In the genomic region with DNA sequence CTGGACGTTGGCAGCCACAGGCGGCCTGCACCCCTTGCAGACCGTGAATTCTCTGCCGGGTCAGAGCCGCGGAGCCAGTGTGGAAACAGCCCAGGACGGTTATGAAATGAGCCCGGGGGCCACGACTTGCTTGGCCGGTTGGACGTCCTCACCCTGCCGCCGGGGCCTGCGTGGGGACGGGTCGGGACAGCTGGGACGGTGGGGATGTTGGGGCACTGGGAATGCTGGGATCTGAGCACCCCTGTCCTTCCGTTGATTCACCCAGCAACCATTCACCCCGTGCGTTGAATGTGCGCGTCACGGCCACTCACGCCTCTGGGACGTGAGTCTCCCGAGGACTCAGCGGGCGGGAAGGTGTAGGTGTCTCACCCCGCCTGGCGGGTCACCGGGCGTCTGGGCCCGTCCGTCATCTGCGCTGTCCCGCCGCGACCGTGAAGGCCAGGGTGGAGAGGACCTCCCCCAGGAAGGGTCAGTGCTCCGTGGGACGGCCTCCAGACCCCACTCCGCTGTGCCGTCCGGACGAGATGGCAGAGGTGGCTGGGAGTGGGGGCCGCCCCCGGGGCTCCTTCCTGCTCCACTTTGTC, we compare ENCODE assay signal across 1 cellular context.
TF ChIP-seq lines count a peak whose summit lies in the region.

No MANE protein-coding gene starts in this region.

TF ChIP-seq in K562, 482 proteins besides CTCF, POLR2A, EP300 and RAD21 (continued from another document and continues in another):
- TF ChIP-seq, protein P1, sequence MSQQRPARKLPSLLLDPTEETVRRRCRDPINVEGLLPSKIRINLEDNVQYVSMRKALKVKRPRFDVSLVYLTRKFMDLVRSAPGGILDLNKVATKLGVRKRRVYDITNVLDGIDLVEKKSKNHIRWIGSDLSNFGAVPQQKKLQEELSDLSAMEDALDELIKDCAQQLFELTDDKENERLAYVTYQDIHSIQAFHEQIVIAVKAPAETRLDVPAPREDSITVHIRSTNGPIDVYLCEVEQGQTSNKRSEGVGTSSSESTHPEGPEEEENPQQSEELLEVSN (IDR thresholded peaks at IDR 0.05; ENCODE audit: borderline replicate concordance in 1 of 2, extremely low read depth in 1 of 2, insufficient read depth in 1 of 2, insufficient read length in 1 of 2, low read depth in 1 of 2, low read length in 1 of 2, poor library complexity in 1 of 2, severe bottlenecking in 1 of 2) = peak; percentile 61 to 89
- TF ChIP-seq FOXP1 (CRISPR knock-in tag; IDR thresholded peaks at IDR 0.05) = no peak
- TF ChIP-seq CEBPB (tag; IDR thresholded peaks at IDR 0.05) = 0 out of 2 replicates have a peak, but pooled peaks have one; percentile 9
- no peak for TF ChIP-seq CTBP1 (IDR thresholded peaks at IDR 0.05; ENCODE audit: borderline replicate concordance)
- TF ChIP-seq ESRRA (IDR thresholded peaks at IDR 0.05; ENCODE audit: borderline replicate concordance, low read depth) = no peak
- TF ChIP-seq MYC (IDR thresholded peaks at IDR 0.05; ENCODE audit: low read depth, low read length) = no peak
- no peak for TF ChIP-seq MYC (CRISPR knock-in tag; IDR thresholded peaks at IDR 0.05; ENCODE audit: borderline replicate concordance, low read depth)
- TF ChIP-seq HSF4 (CRISPR knock-in tag; IDR thresholded peaks at IDR 0.05; ENCODE audit: borderline replicate concordance) = no peak
- TF ChIP-seq SREBF1 (IDR thresholded peaks at IDR 0.05; ENCODE audit: borderline replicate concordance, low read depth, low read length) = no peak
- no peak for TF ChIP-seq ARID4B (CRISPR knock-in tag; IDR thresholded peaks at IDR 0.05)
- TF ChIP-seq MEF2A (IDR thresholded peaks at IDR 0.05; ENCODE audit: control insufficient read depth, low read depth, low read length) = no peak
- no peak for TF ChIP-seq CHD1 (IDR thresholded peaks at IDR 0.05; ENCODE audit: low read length)
- TF ChIP-seq RBFOX2 (IDR thresholded peaks at IDR 0.05; ENCODE audit: low read depth, low read length) = peak; percentile 28; the same call in 1 of the 2 replicates
- TF ChIP-seq MCM3 (IDR thresholded peaks at IDR 0.05) = no peak
- TF ChIP-seq ZNF395 (CRISPR knock-in tag; IDR thresholded peaks at IDR 0.05) = no peak
- TF ChIP-seq TEAD4 (IDR thresholded peaks at IDR 0.05; ENCODE audit: low read length) = no peak
- TF ChIP-seq TEAD4 (CRISPR knock-in tag; IDR thresholded peaks at IDR 0.05; ENCODE audit: borderline replicate concordance) = no peak
- no peak for TF ChIP-seq ATF4 (CRISPR knock-in tag; IDR thresholded peaks at IDR 0.05)
- TF ChIP-seq ZNF133 (CRISPR knock-in tag; IDR thresholded peaks at IDR 0.05) = no peak
- TF ChIP-seq MEF2D (tag; conservative IDR thresholded peaks at IDR 0.05; ENCODE audit: low read depth) = no peak
- no peak for TF ChIP-seq GTF3C2 (IDR thresholded peaks at IDR 0.05; ENCODE audit: borderline replicate concordance, extremely low read depth, insufficient read length)
- no peak for TF ChIP-seq MNT (conservative IDR thresholded peaks at IDR 0.05)
- no peak for TF ChIP-seq MECOM (CRISPR knock-in tag; IDR thresholded peaks at IDR 0.05)
- no peak for TF ChIP-seq BDP1 (IDR thresholded peaks at IDR 0.05; ENCODE audit: insufficient read depth, insufficient read length)
- no peak for TF ChIP-seq FOXA1 (IDR thresholded peaks at IDR 0.05; ENCODE audit: borderline replicate concordance)
- no peak for TF ChIP-seq EZH2 (IDR thresholded peaks at IDR 0.05; ENCODE audit: borderline replicate concordance, low read depth, low read length)
- TF ChIP-seq LCOR (CRISPR knock-in tag; IDR thresholded peaks at IDR 0.05) = 0 out of 2 replicates have a peak, but pooled peaks have one; percentile 32
- TF ChIP-seq MIER1 (IDR thresholded peaks at IDR 0.05; ENCODE audit: low read depth) = no peak
- TF ChIP-seq, protein P2, sequence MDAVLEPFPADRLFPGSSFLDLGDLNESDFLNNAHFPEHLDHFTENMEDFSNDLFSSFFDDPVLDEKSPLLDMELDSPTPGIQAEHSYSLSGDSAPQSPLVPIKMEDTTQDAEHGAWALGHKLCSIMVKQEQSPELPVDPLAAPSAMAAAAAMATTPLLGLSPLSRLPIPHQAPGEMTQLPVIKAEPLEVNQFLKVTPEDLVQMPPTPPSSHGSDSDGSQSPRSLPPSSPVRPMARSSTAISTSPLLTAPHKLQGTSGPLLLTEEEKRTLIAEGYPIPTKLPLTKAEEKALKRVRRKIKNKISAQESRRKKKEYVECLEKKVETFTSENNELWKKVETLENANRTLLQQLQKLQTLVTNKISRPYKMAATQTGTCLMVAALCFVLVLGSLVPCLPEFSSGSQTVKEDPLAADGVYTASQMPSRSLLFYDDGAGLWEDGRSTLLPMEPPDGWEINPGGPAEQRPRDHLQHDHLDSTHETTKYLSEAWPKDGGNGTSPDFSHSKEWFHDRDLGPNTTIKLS (IDR thresholded peaks at IDR 0.05; ENCODE audit: borderline replicate concordance, low read depth) = no peak
- TF ChIP-seq, protein P3, sequence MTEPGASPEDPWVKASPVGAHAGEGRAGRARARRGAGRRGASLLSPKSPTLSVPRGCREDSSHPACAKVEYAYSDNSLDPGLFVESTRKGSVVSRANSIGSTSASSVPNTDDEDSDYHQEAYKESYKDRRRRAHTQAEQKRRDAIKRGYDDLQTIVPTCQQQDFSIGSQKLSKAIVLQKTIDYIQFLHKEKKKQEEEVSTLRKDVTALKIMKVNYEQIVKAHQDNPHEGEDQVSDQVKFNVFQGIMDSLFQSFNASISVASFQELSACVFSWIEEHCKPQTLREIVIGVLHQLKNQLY (CRISPR knock-in tag; conservative IDR thresholded peaks at IDR 0.05) = no peak
- no peak for TF ChIP-seq NR2C1 (IDR thresholded peaks at IDR 0.05)
- no peak for TF ChIP-seq NR2C1 (tag; IDR thresholded peaks at IDR 0.05)
- no peak for TF ChIP-seq ZNF239 (CRISPR knock-in tag; IDR thresholded peaks at IDR 0.05)
- no peak for TF ChIP-seq CXXC5 (CRISPR knock-in tag; IDR thresholded peaks at IDR 0.05)
- TF ChIP-seq, protein P4, sequence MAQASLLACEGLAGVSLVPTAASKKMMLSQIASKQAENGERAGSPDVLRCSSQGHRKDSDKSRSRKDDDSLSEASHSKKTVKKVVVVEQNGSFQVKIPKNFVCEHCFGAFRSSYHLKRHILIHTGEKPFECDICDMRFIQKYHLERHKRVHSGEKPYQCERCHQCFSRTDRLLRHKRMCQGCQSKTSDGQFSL (CRISPR knock-in tag; IDR thresholded peaks at IDR 0.05) = no peak
- TF ChIP-seq, protein P4 (tag; IDR thresholded peaks at IDR 0.05) = no peak
- TF ChIP-seq ZHX1 (conservative IDR thresholded peaks at IDR 0.05; ENCODE audit: low read length) = no peak
- no peak for TF ChIP-seq EP400 (IDR thresholded peaks at IDR 0.05)
- TF ChIP-seq MYBL2 (IDR thresholded peaks at IDR 0.05; ENCODE audit: low read depth) = no peak
- no peak for TF ChIP-seq MYBL2 (CRISPR knock-in tag; IDR thresholded peaks at IDR 0.05; ENCODE audit: borderline replicate concordance)
- no peak for TF ChIP-seq ZNF644 (tag; IDR thresholded peaks at IDR 0.05; ENCODE audit: low read depth)
- TF ChIP-seq RBM15 (IDR thresholded peaks at IDR 0.05; ENCODE audit: insufficient read depth, low read length) = no peak
- peak; percentile 69 for TF ChIP-seq L3MBTL2 (IDR thresholded peaks at IDR 0.05)
- no peak for TF ChIP-seq MAFG (tag; conservative IDR thresholded peaks at IDR 0.05)
